In the genomic region with DNA sequence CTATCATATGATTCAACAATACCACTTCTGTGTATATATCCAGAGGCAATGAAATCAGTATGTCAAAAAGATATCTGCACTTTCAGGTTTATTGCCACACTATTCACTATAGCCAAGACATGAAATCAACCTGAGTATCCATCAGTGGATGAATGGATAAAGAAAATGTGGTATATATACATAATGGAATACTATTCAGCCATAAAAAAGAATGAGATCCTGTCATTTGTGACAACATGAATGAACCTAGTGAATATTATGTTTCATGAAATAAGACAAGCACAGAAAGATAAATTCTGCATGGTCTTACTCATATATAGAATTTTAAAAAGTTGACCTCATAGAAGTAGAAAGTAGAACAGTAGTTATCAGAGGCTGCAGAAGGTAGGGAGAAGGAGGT, we compare ENCODE assay signal across 33 cellular contexts.
"Had no signal": no experiment of that assay in that cellular context is flagged by ENCODE, and none has a peak within 500 bp of the region (broad histone marks: within the 10 kb centered on the region; RNA-seq: fewer than 3 reads in every experiment).

No MANE protein-coding gene starts in this region.

- DNase-seq: activated effector memory CD4-positive, alpha-beta T cell treated with anti-CD3 and anti-CD28 coated beads, Interleukin-2, amount 50 U/mL, for 16 hours; activated effector memory CD4-positive, alpha-beta T cell treated with Interleukin-2 at 50 U/mL for 16 hours; activated gamma-delta T cell; activated gamma-delta T cell treated with Interleukin-2 at 50 U/mL for 16 hours; activated naive CD4-positive, alpha-beta T cell; activated naive CD4-positive, alpha-beta T cell treated with anti-CD3 and anti-CD28 coated beads for 36 hours; activated naive CD4-positive, alpha-beta T cell treated with anti-CD3 and anti-CD28 coated beads, Interleukin-2, amount 10 ng/mL, durations not matched to agents 7 days and 5 days; activated naive CD4-positive, alpha-beta T cell treated with anti-CD3 and anti-CD28 coated beads, Interleukin-2, amount 50 U/mL, for 16 hours; activated naive CD4-positive, alpha-beta T cell treated with Interleukin-2 at 50 U/mL for 16 hours; activated naive CD8-positive, alpha-beta T cell treated with anti-CD3 and anti-CD28 coated beads for 36 hours; activated naive CD8-positive, alpha-beta T cell treated with anti-CD3 and anti-CD28 coated beads, Interleukin-2, amount 10 ng/mL, durations not matched to agents 7 days and 5 days; activated naive CD8-positive, alpha-beta T cell treated with anti-CD3 and anti-CD28 coated beads, Interleukin-2, amount 50 U/mL, for 24 hours; activated T-cell treated with anti-CD3 and anti-CD28 coated beads, Interleukin-2, amount 50 U/mL, for 4 hours; activated T-cell treated with anti-CD3 and anti-CD28 coated beads, Interleukin-2, amount 50 U/mL, for 48 hours; activated T-cell treated with anti-CD3 and anti-CD28 coated beads, Interleukin-2, amount 50 U/mL, for 72 hours; adrenal gland; amniotic stem cell; amygdala; anterior cingulate cortex; aorta; body of pancreas; brain microvascular endothelial cell; caudate nucleus; central memory CD4-positive, alpha-beta T cell; cerebellar nuclear complex had no signal

- H3K27ac ChIP-seq: adrenal gland, ascending aorta, body of pancreas, brain microvascular endothelial cell, breast epithelium, cardiac muscle cell had no signal

- ATAC-seq: activated naive CD4-positive, alpha-beta T cell treated with anti-CD3 and anti-CD28 coated beads, Interleukin-2, amount 50 U/mL, for 72 hours; activated naive CD8-positive, alpha-beta T cell treated with anti-CD3 and anti-CD28 coated beads, Interleukin-2, amount 50 U/mL, for 24 hours; activated T-cell treated with anti-CD3 and anti-CD28 coated beads, Interleukin-2, amount 50 U/mL, for 4 hours; activated T-cell treated with anti-CD3 and anti-CD28 coated beads, Interleukin-2, amount 50 U/mL, for 72 hours; activated T-helper 17 cell treated with anti-CD3 and anti-CD28 coated beads, Interleukin-2, amount 50 U/mL, for 72 hours; body of pancreas had no signal

- H3K36me3 ChIP-seq: adrenal gland, ascending aorta, brain microvascular endothelial cell, breast epithelium, cardiac muscle cell had no signal

- H3K27me3 ChIP-seq: adrenal gland, ascending aorta, body of pancreas, brain microvascular endothelial cell, breast epithelium, cardiac muscle cell had no signal

- H3K4me3 ChIP-seq: adrenal gland, ascending aorta, body of pancreas, breast epithelium, cardiac muscle cell had no signal

- H3K4me1 ChIP-seq: adrenal gland, body of pancreas, breast epithelium had no signal

- FAIRE-seq: astrocyte, bronchial epithelial cell, colon had no signal

- H3K9me3 ChIP-seq: adrenal gland, ascending aorta, body of pancreas, breast epithelium had no signal
